17 cellular contexts compared by ENCODE assay signal in the genomic region with DNA sequence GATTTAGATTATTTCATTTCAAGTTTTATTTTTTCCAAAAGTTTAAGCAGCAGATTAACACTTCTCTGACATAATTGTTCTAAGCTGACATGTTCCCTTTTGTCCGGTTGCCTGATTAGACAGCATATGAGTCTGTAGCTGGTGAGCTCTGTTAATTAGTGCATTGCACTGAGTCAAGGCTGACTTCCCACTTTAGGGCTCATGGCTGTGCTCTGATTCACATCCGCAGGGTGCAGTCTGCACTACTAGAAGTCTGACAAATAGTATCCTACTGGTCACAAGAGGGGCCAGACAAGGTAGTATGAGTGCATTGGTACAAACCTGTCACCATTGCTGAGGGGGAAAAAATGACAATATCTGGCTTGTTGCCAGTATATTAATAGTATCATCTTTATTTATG.
DNase-seq lines count a peak whose midpoint lies in the region; FAIRE-seq and TF ChIP-seq lines count a peak whose summit lies in the region.
"Had no signal": no experiment of that assay in that cellular context is flagged by ENCODE, and none has a peak within 500 bp of the region (broad histone marks: within the 10 kb centered on the region; RNA-seq: fewer than 3 reads in every experiment).

No MANE protein-coding gene starts in this region.

- FAIRE-seq in H54 (lab: Jason Lieb, UNC) (peak; percentile 15), D721Med (lab: Jason Lieb, UNC) (no peak)
- FAIRE-seq: keratinocyte had no signal

- DNase-seq in H54 (ENCODE audit: insufficient read length, low spot score) (no peak), RPMI7951 (ENCODE audit: low read depth) (peak; percentile 1), epithelial cell of proximal tubule (ENCODE audit: low read depth) (peak; percentile 41), mesenchymal stem cell (peak; percentile 28), NCI-H2107 (lab: John Stamatoyannopoulos, UW) (no peak), NCI-H510A treated with DMSO at 0.1 percent for 48 hours (lab: John Stamatoyannopoulos, UW) (no peak), D721Med (ENCODE audit: insufficient read length, low spot score) (no peak), sigmoid colon (no peak)
- DNase-seq: activated naive CD4-positive, alpha-beta T cell treated with anti-CD3 and anti-CD28 coated beads, Interleukin-2, amount 10 ng/mL, durations not matched to agents 7 days and 5 days; activated T-cell treated with anti-CD3 and anti-CD28 coated beads for 4 hours; BE2C; brain microvascular endothelial cell; heart right ventricle; NCI-H1694; NCI-H446 had no signal

- H3K36me3 ChIP-seq in mesenchymal stem cell (ENCODE audit: control insufficient read depth in 1 of 2, insufficient read depth in 2 of 2, low read depth in 1 of 2, low read length in 2 of 2) (no peaks in the 10 kb centered on the region), sigmoid colon (no peaks in the 10 kb centered on the region)
- H3K36me3 ChIP-seq: BE2C, brain microvascular endothelial cell, heart right ventricle, thoracic aorta had no signal

- H3K4me3 ChIP-seq in epithelial cell of proximal tubule (ENCODE audit: low read depth, low read length) (no peak overlapping the region), mesenchymal stem cell (ENCODE audit: insufficient read depth in 1 of 2, low read depth in 1 of 2, low read length in 2 of 2) (no peak overlapping the region), sigmoid colon (no peak overlapping the region)
- H3K4me3 ChIP-seq: heart right ventricle, thoracic aorta had no signal

- H3K4me2 ChIP-seq in mesenchymal stem cell (ENCODE audit: low read length, poor library complexity, severe bottlenecking), result no peak overlapping the region

- no peaks in the 10 kb centered on the region for H3K4me1 ChIP-seq in mesenchymal stem cell (ENCODE audit: control insufficient read depth, insufficient read depth, low read depth, low read length)
- H3K4me1 ChIP-seq in sigmoid colon, result no peaks in the 10 kb centered on the region
- H3K4me1 ChIP-seq: BE2C, heart right ventricle had no signal

- H3K27me3 ChIP-seq in mesenchymal stem cell (ENCODE audit: control insufficient read depth in 1 of 2, insufficient read depth in 1 of 2, low read length in 2 of 2) (no peaks in the 10 kb centered on the region), sigmoid colon (no peaks in the 10 kb centered on the region)
- H3K27me3 ChIP-seq: BE2C, brain microvascular endothelial cell, heart right ventricle had no signal

- no peak for TF ChIP-seq EP300 in sigmoid colon (IDR thresholded peaks at IDR 0.05)

- H3K9me3 ChIP-seq in mesenchymal stem cell (ENCODE audit: control insufficient read depth, low read length) (peaks cover 5% of the 10 kb centered on the region), sigmoid colon (no peaks in the 10 kb centered on the region)
- H3K9me3 ChIP-seq: BE2C had no signal

- H2BK5ac ChIP-seq in mesenchymal stem cell (ENCODE audit: low read depth, low read length, poor library complexity, severe bottlenecking), result no peak overlapping the region

- H3K79me1 ChIP-seq in mesenchymal stem cell (replicated peaks; ENCODE audit: low read length, poor library complexity, severe bottlenecking), result no peaks in the 10 kb centered on the region

- H3K18ac ChIP-seq in mesenchymal stem cell (ENCODE audit: low read depth in 1 of 2, low read length in 2 of 2), result no peak overlapping the region

- H3K9ac ChIP-seq in mesenchymal stem cell (ENCODE audit: low read length), result no peak overlapping the region

- no peak overlapping the region for H2AFZ ChIP-seq in mesenchymal stem cell (ENCODE audit: low read depth, low read length)

- H2BK12ac ChIP-seq in mesenchymal stem cell (ENCODE audit: low read length in 2 of 2), result no peak overlapping the region

- TF ChIP-seq CTCF in epithelial cell of proximal tubule (conservative IDR thresholded peaks at IDR 0.05; ENCODE audit: low read depth, low read length), result no peak
- TF ChIP-seq CTCF in D721Med (IDR thresholded peaks at IDR 0.05; ENCODE audit: insufficient read depth, missing control alignments), result no peak
- no peak for TF ChIP-seq CTCF in sigmoid colon (IDR thresholded peaks at IDR 0.05)

- H2AK5ac ChIP-seq in mesenchymal stem cell (ENCODE audit: low read length, severe bottlenecking), result no peak overlapping the region

- no peak overlapping the region for H2BK15ac ChIP-seq in mesenchymal stem cell (ENCODE audit: low read depth, poor library complexity, severe bottlenecking)

- no peak overlapping the region for H3K4ac ChIP-seq in mesenchymal stem cell (ENCODE audit: low read depth in 1 of 2, low read length in 2 of 2)

- WGBS in mesenchymal stem cell, result 70% methylated on average over 2 of the region's 2 CpGs
- WGBS in sigmoid colon, 2 donors, result 86 to 92% methylated on average over 2 of the region's 2 CpGs

- no peak overlapping the region for H4K91ac ChIP-seq in mesenchymal stem cell (ENCODE audit: low read length)

- H3K14ac ChIP-seq in mesenchymal stem cell (ENCODE audit: low read length in 2 of 2), result no peak overlapping the region

- no peak overlapping the region for H3K27ac ChIP-seq in mesenchymal stem cell (ENCODE audit: low read length, poor library complexity, severe bottlenecking)
- no peak overlapping the region for H3K27ac ChIP-seq in sigmoid colon
- H3K27ac ChIP-seq: brain microvascular endothelial cell, heart right ventricle, thoracic aorta had no signal

- H4K8ac ChIP-seq in mesenchymal stem cell (ENCODE audit: low read length), result peak overlapping the region; percentile 23

- H2BK120ac ChIP-seq in mesenchymal stem cell (ENCODE audit: low read depth, low read length), result no peak overlapping the region

- intact Hi-C loops in sigmoid colon (cut with DNase I), result no loop called here

- TF ChIP-seq POLR2A in H54 (IDR thresholded peaks at IDR 0.05; ENCODE audit: low read depth, low read length), result no peak
- no peak for TF ChIP-seq POLR2A in sigmoid colon (IDR thresholded peaks at IDR 0.05)

- no peak overlapping the region for H3K23ac ChIP-seq in mesenchymal stem cell (ENCODE audit: low read length in 2 of 2)

Comparison
In these comparisons a context has a peak if more than half of its experiments do, and no peak if none do; other contexts are left out.
1. DNase-seq: peak in RPMI7951 (single experiment), epithelial cell of proximal tubule (single experiment) and mesenchymal stem cell (single experiment); none in H54 (single experiment), NCI-H2107 (single experiment), NCI-H510A treated with DMSO at 0.1 percent for 48 hours (single experiment), D721Med (single experiment) and sigmoid colon (single experiment).